Comparison of ENCODE assay signal across 19 cellular contexts in genomic region chr9:21906878-21907277, GRCh38.
"Had no signal": no experiment of that assay in that cellular context is flagged by ENCODE, and none has a peak within 500 bp of the region (broad histone marks: within the 10 kb centered on the region; RNA-seq: fewer than 3 reads in every experiment).

No MANE protein-coding gene starts in this region.

- H3K4me3 Mint-ChIP-seq: activated T-cell treated with anti-CD3 and anti-CD28 coated beads, Interleukin-2, amount 50 U/mL, for 72 hours; naive B cell; neural progenitor cell; stimulated activated naive B cell treated with anti-CD40 and anti-IgM and Interleukin-4, amounts not matched to agents 10 μg/mL and 1 μg/mL and 100 μg/mL, for 72 hours had no signal

- H3K36me3 ChIP-seq: cardiac muscle cell, gastrocnemius medialis, neural progenitor cell, thoracic aorta, upper lobe of right lung, WERI-Rb-1 had no signal

- H3K4me1 ChIP-seq: gastrocnemius medialis, left ventricle myocardium inferior, neural progenitor cell, parathyroid adenoma, spleen, upper lobe of right lung had no signal

- H3K27me3 Mint-ChIP-seq: naive B cell; stimulated activated naive B cell treated with anti-CD40 and anti-IgM and Interleukin-4, amounts not matched to agents 10 μg/mL and 1 μg/mL and 100 μg/mL, for 72 hours had no signal

- H3K9ac ChIP-seq: neural progenitor cell, parathyroid adenoma had no signal

- H3K27ac Mint-ChIP-seq: activated T-cell treated with anti-CD3 and anti-CD28 coated beads, Interleukin-2, amount 50 U/mL, for 72 hours; neural progenitor cell; stimulated activated naive B cell treated with anti-CD40 and anti-IgM and Interleukin-4, amounts not matched to agents 10 μg/mL and 1 μg/mL and 100 μg/mL, for 72 hours had no signal

- H3K4me3 ChIP-seq: cardiac muscle cell, gastrocnemius medialis, left ventricle myocardium inferior, mucosa of descending colon, neural progenitor cell, spleen, thoracic aorta, upper lobe of right lung had no signal

- H3K27ac ChIP-seq: cardiac muscle cell, gastrocnemius medialis, left ventricle myocardium inferior, neural progenitor cell, parathyroid adenoma, spleen, thoracic aorta, upper lobe of right lung, WERI-Rb-1 had no signal

- H3K27me3 ChIP-seq: cardiac muscle cell, gastrocnemius medialis, neural progenitor cell, spleen, upper lobe of right lung had no signal

- H3K9me3 ChIP-seq: upper lobe of right lung had no signal

- ATAC-seq: activated T-cell treated with anti-CD3 and anti-CD28 coated beads, Interleukin-2, amount 50 U/mL, for 72 hours; gastrocnemius medialis; mucosa of descending colon; sciatic nerve; stimulated activated naive B cell treated with anti-CD40 and anti-IgM and Interleukin-4, amounts not matched to agents 10 μg/mL and 1 μg/mL and 100 μg/mL, for 72 hours; upper lobe of right lung had no signal

- DNase-seq: activated CD4-positive, alpha-beta T cell treated with anti-CD3 and anti-CD28 coated beads for 1 hour; activated effector memory CD4-positive, alpha-beta T cell treated with anti-CD3 and anti-CD28 coated beads, Interleukin-2, amount 50 U/mL, for 16 hours; activated naive CD4-positive, alpha-beta T cell treated with anti-CD3 and anti-CD28 coated beads, Interleukin-2, amount 50 U/mL, for 16 hours; activated T-cell treated with anti-CD3 and anti-CD28 coated beads, Interleukin-2, amount 50 U/mL, for 72 hours; gastrocnemius medialis; head of caudate nucleus; left ventricle myocardium inferior; mammary epithelial cell; mucosa of descending colon; naive B cell; spleen; stimulated activated naive B cell treated with anti-CD40 and anti-IgM and Interleukin-4, amounts not matched to agents 10 μg/mL and 1 μg/mL and 100 μg/mL, for 72 hours; upper lobe of right lung; WERI-Rb-1 had no signal

- H3K4me1 Mint-ChIP-seq: naive B cell, neural progenitor cell had no signal
